29 cellular contexts compared by ENCODE assay signal in genomic region chr3:155431856-155432570, GRCh38.
"Had no signal": no experiment of that assay in that cellular context is flagged by ENCODE, and none has a peak within 500 bp of the region (broad histone marks: within the 10 kb centered on the region; RNA-seq: fewer than 3 reads in every experiment).

No MANE protein-coding gene starts in this region.

- H3K4me3 ChIP-seq: left lung, lower lobe of right lung, neural progenitor cell, psoas muscle, smooth muscle cell, uterus had no signal

- H3K27ac ChIP-seq: left lung, lower lobe of right lung, neural progenitor cell, parathyroid adenoma, psoas muscle, uterus had no signal

- DNase-seq: activated B cell treated with CpG ODN at 0.5 μM for 24 hours; activated CD4-positive, alpha-beta T cell treated with anti-CD3 and anti-CD28 coated beads, Interleukin-2, amount 50 U/mL, for 1 hour; activated CD8-positive, alpha-beta T cell treated with anti-CD3 and anti-CD28 coated beads for 36 hours; activated naive CD8-positive, alpha-beta T cell treated with anti-CD3 and anti-CD28 coated beads, Interleukin-2, amount 50 U/mL, for 24 hours; activated T-cell treated with anti-CD3 and anti-CD28 coated beads, Interleukin-2, amount 50 U/mL, for 4 hours; amygdala; dermis blood vessel endothelial cell; effector CD4-positive, alpha-beta T cell; left lung; lower lobe of right lung; mesendoderm; natural killer cell; occipital lobe; psoas muscle; stimulated activated CD4-positive, alpha-beta T cell treated with anti-CD3 and anti-CD28 coated beads, Interleukin-1b, Interleukin-23, amount 100 ng/mL, for 48 hours; stimulated activated CD4-positive, alpha-beta T cell treated with anti-CD3 and anti-CD28 coated beads, Interleukin-4, amount 100 ng/mL, for 4 hours; stimulated activated CD8-positive, alpha-beta memory T cell treated with anti-CD3 and anti-CD28 coated beads, Interleukin-4, amount 100 ng/mL, for 48 hours; stimulated activated naive CD8-positive, alpha-beta T cell treated with anti-CD3 and anti-CD28 coated beads, Interleukin-15, amount 100 ng/mL, for 72 hours; substantia nigra; uterus had no signal

- H3K4me1 ChIP-seq: left lung, lower lobe of right lung, psoas muscle, uterus had no signal

- H3K9me3 ChIP-seq: psoas muscle, uterus had no signal

- H3K27me3 ChIP-seq: left lung, neural progenitor cell, uterus had no signal

- ATAC-seq: activated CD8-positive, alpha-beta T cell treated with anti-CD3 and anti-CD28 coated beads for 36 hours; activated naive CD8-positive, alpha-beta T cell treated with anti-CD3 and anti-CD28 coated beads, Interleukin-2, amount 50 U/mL, for 24 hours; activated T-cell treated with anti-CD3 and anti-CD28 coated beads, Interleukin-2, amount 50 U/mL, for 4 hours; activated T-helper 17 cell treated with anti-CD3 and anti-CD28 coated beads, Interleukin-2, amount 50 U/mL, for 72 hours; left lung; lower lobe of right lung; natural killer cell; psoas muscle; stimulated activated memory B cell treated with anti-CD40 and anti-IgM and Interleukin-4, amounts not matched to agents 10 μg/mL and 1 μg/mL and 100 μg/mL, for 72 hours; stimulated activated naive CD8-positive, alpha-beta T cell treated with anti-CD3 and anti-CD28 coated beads, Interleukin-15, amount 100 ng/mL, for 72 hours had no signal

- H3K36me3 ChIP-seq: left lung, lower lobe of right lung, neural progenitor cell, uterus had no signal

- FAIRE-seq: bronchial epithelial cell, colon, frontal cortex, islet of Langerhans had no signal
